In the genomic region with DNA sequence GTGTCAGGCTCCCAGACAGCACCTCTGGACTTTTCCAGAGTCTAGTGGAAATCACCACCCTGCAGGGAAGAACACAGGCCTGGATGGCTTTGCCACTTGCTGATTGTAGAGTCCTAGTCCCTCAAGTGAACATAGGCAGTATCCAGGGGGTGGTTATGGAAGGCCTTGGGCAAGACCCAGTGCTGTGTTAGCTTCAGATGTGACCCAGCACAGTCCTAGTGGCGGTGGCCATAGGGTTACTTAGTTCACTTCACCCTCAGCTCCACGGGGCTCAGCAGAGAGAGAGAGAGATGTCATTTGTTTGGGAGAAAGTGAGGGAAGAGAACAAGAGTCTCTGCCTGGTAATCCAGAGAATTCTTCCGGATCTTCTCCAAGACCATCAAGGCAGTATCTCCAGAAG, we compare ENCODE assay signal across 1 cellular context.
TF ChIP-seq lines count a peak whose summit lies in the region.

No MANE protein-coding gene starts in this region.

TF ChIP-seq in HCT116, 20 proteins besides CTCF, POLR2A, EP300 and RAD21:
- no peak for TF ChIP-seq EZH2phosphoT487 (IDR thresholded peaks at IDR 0.05; ENCODE audit: borderline replicate concordance)
- TF ChIP-seq CBX3 (IDR thresholded peaks at IDR 0.05; ENCODE audit: low read depth): no peak
- no peak for TF ChIP-seq FOSL1 (IDR thresholded peaks at IDR 0.05; ENCODE audit: low read depth)
- TF ChIP-seq SP1 (IDR thresholded peaks at IDR 0.05; ENCODE audit: low read depth): no peak
- TF ChIP-seq, protein P1, sequence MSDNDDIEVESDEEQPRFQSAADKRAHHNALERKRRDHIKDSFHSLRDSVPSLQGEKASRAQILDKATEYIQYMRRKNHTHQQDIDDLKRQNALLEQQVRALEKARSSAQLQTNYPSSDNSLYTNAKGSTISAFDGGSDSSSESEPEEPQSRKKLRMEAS (IDR thresholded peaks at IDR 0.05): no peak
- TF ChIP-seq, protein P2, sequence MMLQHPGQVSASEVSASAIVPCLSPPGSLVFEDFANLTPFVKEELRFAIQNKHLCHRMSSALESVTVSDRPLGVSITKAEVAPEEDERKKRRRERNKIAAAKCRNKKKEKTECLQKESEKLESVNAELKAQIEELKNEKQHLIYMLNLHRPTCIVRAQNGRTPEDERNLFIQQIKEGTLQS (IDR thresholded peaks at IDR 0.05): no peak
- TF ChIP-seq YY1 (IDR thresholded peaks at IDR 0.05; ENCODE audit: extremely low read depth, insufficient replicate concordance, low read depth, low read length): no peak
- TF ChIP-seq SRF (IDR thresholded peaks at IDR 0.05; ENCODE audit: low read depth): no peak
- TF ChIP-seq CEBPB (IDR thresholded peaks at IDR 0.05; ENCODE audit: low read depth): no peak
- no peak for TF ChIP-seq EGR1 (IDR thresholded peaks at IDR 0.05; ENCODE audit: low read depth)
- no peak for TF ChIP-seq ELF1 (IDR thresholded peaks at IDR 0.05; ENCODE audit: borderline replicate concordance, low read depth)
- no peak for TF ChIP-seq ZFX (IDR thresholded peaks at IDR 0.05)
- no peak for TF ChIP-seq ZNF274 (IDR thresholded peaks at IDR 0.05; ENCODE audit: low read depth, low read length)
- TF ChIP-seq ZBTB33 (IDR thresholded peaks at IDR 0.05; ENCODE audit: extremely low read depth, insufficient replicate concordance, low read length): no peak
- TF ChIP-seq REST (IDR thresholded peaks at IDR 0.05; ENCODE audit: low read depth): no peak
- no peak for TF ChIP-seq EZH2 (IDR thresholded peaks at IDR 0.05)
TF ChIP-seq in HCT116: peak in this region for 0.
